Comparison of ENCODE assay signal across 12 cellular contexts in the genomic region with DNA sequence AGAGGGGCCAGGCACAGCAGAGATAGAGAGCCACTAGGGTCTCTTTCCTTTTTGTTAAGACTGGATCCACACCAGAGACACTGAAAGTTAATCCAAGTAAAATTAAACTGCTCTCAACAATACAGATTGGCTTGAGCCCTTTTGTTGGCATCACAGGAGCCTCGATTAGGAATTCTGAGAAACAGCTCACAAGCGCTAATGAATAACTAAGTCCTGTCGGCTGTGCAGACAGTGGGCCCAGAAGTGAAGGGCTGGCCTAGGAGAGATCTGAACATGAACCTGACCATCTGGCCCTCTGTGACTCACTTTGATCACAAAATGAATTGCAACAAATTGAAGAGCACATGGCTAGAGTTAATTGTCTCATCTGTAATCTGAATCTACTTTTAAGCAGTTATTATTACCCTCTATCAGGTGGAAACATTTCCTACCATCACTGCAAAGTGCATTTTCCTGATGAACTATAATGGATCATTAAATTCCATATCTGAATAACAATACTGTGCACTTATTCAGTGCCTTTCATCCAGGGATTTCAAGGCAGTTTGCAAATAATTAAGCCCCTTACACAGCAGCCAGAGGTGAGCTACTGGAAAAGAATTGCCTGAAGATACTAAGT. TPM values are rescaled to one million over a fixed set of nuclear protein-coding genes. Genes with fewer than 3 reads are reported as not detected.
DNase-seq lines count a peak whose midpoint lies in the region; ATAC-seq, FAIRE-seq and TF ChIP-seq lines count a peak whose summit lies in the region.
"Had no signal": no experiment of that assay in that cellular context is flagged by ENCODE, and none has a peak within 500 bp of the region (broad histone marks: within the 10 kb centered on the region; RNA-seq: fewer than 3 reads in every experiment).

No MANE protein-coding gene starts in this region.

- H3K4me3 Mint-ChIP-seq in astrocyte (ENCODE audit: unreplicated experiment) = no peak overlapping the region
- peak overlapping the region; percentile 93 for H3K4me3 Mint-ChIP-seq in neural crest cell

- peaks cover 33% of the 10 kb centered on the region for H3K4me1 Mint-ChIP-seq in astrocyte (ENCODE audit: low read depth, unreplicated experiment)
- H3K4me1 Mint-ChIP-seq in neural crest cell = peaks cover 44% of the 10 kb centered on the region

- H3K36me3 ChIP-seq in astrocyte (ENCODE audit: insufficient read depth, low read length) = no peaks in the 10 kb centered on the region
- H3K36me3 ChIP-seq: SJSA1 had no signal

- FAIRE-seq in astrocyte (lab: Jason Lieb, UNC) = no peak
- FAIRE-seq: bronchial epithelial cell, endothelial cell of umbilical vein had no signal

- peaks cover 9% of the 10 kb centered on the region for H3K79me2 ChIP-seq in astrocyte (ENCODE audit: insufficient read depth, low read length)

- H3K4me3 ChIP-seq in astrocyte (ENCODE audit: insufficient read depth, low read depth, low read length) = no peak overlapping the region
- H3K4me3 ChIP-seq: SJSA1 had no signal

- peaks cover 19% of the 10 kb centered on the region for H3K4me1 ChIP-seq in astrocyte (ENCODE audit: insufficient read depth, low read length)

- peak overlapping the region; percentile 34 for H3K27ac Mint-ChIP-seq in astrocyte (ENCODE audit: unreplicated experiment)
- no peak overlapping the region for H3K27ac Mint-ChIP-seq in neural crest cell (ENCODE audit: unreplicated experiment)

- intact Hi-C loops in Right ventricle myocardium inferior (cut with DNase I) = no loop called here

- no peaks in the 10 kb centered on the region for H4K20me1 ChIP-seq in astrocyte (ENCODE audit: insufficient read depth, low read length)

- no peak overlapping the region for H3K9ac ChIP-seq in astrocyte (ENCODE audit: low read length)

- H2AFZ ChIP-seq in astrocyte (ENCODE audit: low read depth, low read length) = no peak overlapping the region

- no peak overlapping the region for H3K27ac ChIP-seq in astrocyte (ENCODE audit: low read depth, low read length)
- H3K27ac ChIP-seq: SJSA1 had no signal

- no peak for TF ChIP-seq CTCF in astrocyte (IDR thresholded peaks at IDR 0.05; ENCODE audit: insufficient read depth, low read depth, low read length)
- no peak for TF ChIP-seq CTCF in neural crest cell (conservative IDR thresholded peaks at IDR 0.05)

- peak; percentile 25 for DNase-seq in NCI-H2227 (lab: John Stamatoyannopoulos, UW; ENCODE audit: unreplicated experiment)
- DNase-seq in NCI-H2227 treated with DMSO at 0.1 percent for 48 hours (lab: John Stamatoyannopoulos, UW) = no peak
- DNase-seq in NCI-H446 (lab: John Stamatoyannopoulos, UW) = peak; percentile 81 to 91
- peak; percentile 37 for DNase-seq in astrocyte (ENCODE audit: low read depth)
- no peak for DNase-seq in neural crest cell (ENCODE audit: low read depth, low spot score)
- DNase-seq in inferior parietal cortex (ENCODE audit: extremely low spot score) = no peak
- no peak for DNase-seq in putamen (ENCODE audit: low spot score)
- no peak for DNase-seq in Right ventricle myocardium inferior (ENCODE audit: missing footprints)
- DNase-seq: NCI-H510A had no signal

- no peaks in the 10 kb centered on the region for H3K9me3 ChIP-seq in astrocyte (ENCODE audit: insufficient read depth, low read depth, low read length)

- no peak overlapping the region for H3K4me2 ChIP-seq in astrocyte (ENCODE audit: low read length)

- H3K9me3 Mint-ChIP-seq in astrocyte (ENCODE audit: unreplicated experiment) = no peaks in the 10 kb centered on the region
- peaks cover 3% of the 10 kb centered on the region for H3K9me3 Mint-ChIP-seq in neural crest cell

- H3K36me3 Mint-ChIP-seq in astrocyte (ENCODE audit: low read depth, unreplicated experiment) (no peaks in the 10 kb centered on the region), neural crest cell (ENCODE audit: low read depth) (no peaks in the 10 kb centered on the region)

- no peaks in the 10 kb centered on the region for H3K27me3 Mint-ChIP-seq in astrocyte (ENCODE audit: low read depth, unreplicated experiment)
- H3K27me3 Mint-ChIP-seq in neural crest cell (ENCODE audit: low read depth) = peaks cover 16% of the 10 kb centered on the region

- H3K27me3 ChIP-seq in astrocyte (ENCODE audit: insufficient read depth, low read length) = peaks cover 4% of the 10 kb centered on the region
- H3K27me3 ChIP-seq: SJSA1 had no signal

- no peak for ATAC-seq in Right ventricle myocardium inferior

RNA-seq across cellular contexts. Expression of gene BACH2, which starts 3.2 kb away (rescaled TPM):
- 12.6 and 17.5 TPM in 2 replicates for total RNA-seq in astrocyte
- total RNA-seq in neural crest cell = 13.1 and 13.5 TPM in 2 replicates
- 2.2 TPM for total RNA-seq in Right ventricle myocardium inferior

Comparison
In these comparisons a context has a peak if more than half of its experiments do, and no peak if none do; other contexts are left out.
1. DNase-seq: peak in NCI-H2227 (single experiment), NCI-H446 (2 of 2) and astrocyte (single experiment); none in NCI-H2227 treated with DMSO at 0.1 percent for 48 hours (single experiment), neural crest cell (single experiment), inferior parietal cortex (single experiment), putamen (single experiment) and Right ventricle myocardium inferior (single experiment).